Comparison of ENCODE assay signal across 28 cellular contexts in the genomic region with DNA sequence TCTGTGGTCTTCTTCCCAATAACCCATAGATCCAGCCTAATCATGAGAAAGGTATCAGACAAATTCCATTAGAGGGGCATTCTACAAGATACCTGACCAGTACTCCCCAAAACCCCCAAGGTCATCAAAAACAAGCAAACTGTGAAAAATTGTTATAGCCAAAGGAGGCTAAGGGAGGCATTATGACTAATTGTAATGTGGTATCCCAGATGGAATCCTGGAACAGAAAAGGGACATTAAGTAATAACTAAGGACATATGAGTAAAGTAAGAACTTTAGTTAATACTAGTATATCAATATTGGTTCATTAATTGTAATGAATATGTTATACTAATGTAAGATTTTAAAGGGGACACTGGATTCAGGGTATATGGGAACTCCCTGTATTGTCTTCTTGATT. TPM values are rescaled to one million over a fixed set of nuclear protein-coding genes. Genes with fewer than 3 reads are reported as not detected.
"Had no signal": no experiment of that assay in that cellular context is flagged by ENCODE, and none has a peak within 500 bp of the region (broad histone marks: within the 10 kb centered on the region; RNA-seq: fewer than 3 reads in every experiment).

No MANE protein-coding gene starts in this region.

- H3K36me3 ChIP-seq: colonic mucosa, esophagus squamous epithelium, gastrocnemius medialis, ovary, sigmoid colon, transverse colon, upper lobe of right lung, uterus had no signal

- H3K27ac ChIP-seq: colonic mucosa, gastrocnemius medialis, ovary, psoas muscle, sigmoid colon, transverse colon, upper lobe of right lung, uterus had no signal

- ATAC-seq: gastrocnemius medialis; left lobe of liver; natural killer cell; psoas muscle; right cardiac atrium; stimulated activated naive B cell treated with anti-CD40 and anti-IgM and Interleukin-4, amounts not matched to agents 10 μg/mL and 1 μg/mL and 100 μg/mL, for 72 hours; upper lobe of right lung had no signal

- H3K9me3 ChIP-seq: colonic mucosa, esophagus squamous epithelium, gastrocnemius medialis, ovary, psoas muscle, sigmoid colon, transverse colon, upper lobe of right lung, uterus had no signal

- H3K4me1 ChIP-seq: colonic mucosa, gastrocnemius medialis, psoas muscle, sigmoid colon, transverse colon, upper lobe of right lung, uterus had no signal

- FAIRE-seq: endothelial cell of umbilical vein, kidney had no signal

- H3K27me3 ChIP-seq: colonic mucosa, esophagus squamous epithelium, gastrocnemius medialis, ovary, sigmoid colon, transverse colon, uterus had no signal

- H3K4me3 ChIP-seq: colonic mucosa, esophagus squamous epithelium, gastrocnemius medialis, ovary, psoas muscle, sigmoid colon, transverse colon, upper lobe of right lung, uterus had no signal

- DNase-seq: colonic mucosa; dermis blood vessel endothelial cell; effector memory CD4-positive, alpha-beta T cell; erythroblast; esophagus squamous epithelium; gastrocnemius medialis; head of caudate nucleus; kidney; natural killer cell; occipital lobe; ovary; posterior cingulate gyrus; psoas muscle; right cardiac atrium; sigmoid colon; stimulated activated CD4-positive, alpha-beta T cell treated with anti-CD3 and anti-CD28 coated beads, Interleukin-15, amount 100 ng/mL, for 24 hours; stimulated activated CD4-positive, alpha-beta T cell treated with anti-CD3 and anti-CD28 coated beads, Interleukin-2, amount 100 ng/mL, for 48 hours; stimulated activated naive B cell treated with anti-CD40 and anti-IgM and Interleukin-4, amounts not matched to agents 10 μg/mL and 1 μg/mL and 100 μg/mL, for 72 hours; transverse colon; upper lobe of right lung; uterus had no signal

RNA-seq across cellular contexts. Expression of gene SPTSSB, which starts 20.4 kb away (rescaled TPM):
- total RNA-seq: chondrocyte, dermis blood vessel endothelial cell, endothelial cell of umbilical vein, gastrocnemius medialis, glomerular endothelial cell, lung microvascular endothelial cell, mesenteric fat pad, renal cortical epithelial cell, sigmoid colon, upper lobe of right lung had no signal
- polyA plus RNA-seq: endothelial cell of umbilical vein had no signal
